In genomic region chr17:28701987-28702751, GRCh38 we compare ENCODE assay signal across 14 cellular contexts. TPM values are rescaled to one million over a fixed set of nuclear protein-coding genes. Genes with fewer than 3 reads are reported as not detected.
DNase-seq lines count a peak whose midpoint lies in the region; ATAC-seq, FAIRE-seq and TF ChIP-seq lines count a peak whose summit lies in the region.
"Had no signal": no experiment of that assay in that cellular context is flagged by ENCODE, and none has a peak within 500 bp of the region (broad histone marks: within the 10 kb centered on the region; RNA-seq: fewer than 3 reads in every experiment).

No MANE protein-coding gene starts in this region.

- H3K9me2 ChIP-seq in GM23338 (ENCODE audit: insufficient read depth): no peaks in the 10 kb centered on the region

- in situ Hi-C loops in HepG2 (cut with HindIII; ENCODE audit: extremely low pct_ligation_motif_present, low pct_unique_long_range_greater_than_20kb): no loop called here

- peaks cover 70% of the 10 kb centered on the region for H3K36me3 Mint-ChIP-seq in GM23338 (ENCODE audit: low read depth)

- DNase-seq in GM23338 (ENCODE audit: low spot score) (no peak), amygdala (lab: John Stamatoyannopoulos, UW) (peak in 48 of 56 donors; percentile 21 to 80 (median 50)), HepG2 (ENCODE audit: low spot score) (peak; percentile 73), T-helper 9 cell (no peak), activated gamma-delta T cell treated with Interleukin-2 at 50 U/mL for 16 hours (no peak), KG1 (lab: John Stamatoyannopoulos, UW) (no peak)
- DNase-seq in effector CD8-positive, alpha-beta T cell (lab: John Stamatoyannopoulos, UW): no peak
- DNase-seq: activated effector memory CD4-positive, alpha-beta T cell treated with anti-CD3 and anti-CD28 coated beads, Interleukin-2, amount 50 U/mL, for 16 hours; colonic mucosa; kidney; MV-4-11; NK-92 treated with Interleukin-12 subunit alpha and Interleukin-12 subunit beta, amount 100 ng/mL, for 24 hours; stimulated activated CD4-positive, alpha-beta T cell treated with anti-CD3 and anti-CD28 coated beads, Interleukin-12 subunit alpha, Interleukin-12 subunit beta, amount 100 ng/mL, for 4 hours had no signal

- H4K20me1 ChIP-seq in GM23338 (replicated peaks; ENCODE audit: insufficient read depth) (peaks cover 4% of the 10 kb centered on the region), HepG2 (ENCODE audit: insufficient read depth, low read length) (no peaks in the 10 kb centered on the region)

- H3K27ac Mint-ChIP-seq in GM23338: peak overlapping the region; percentile 77; the same call in 1 of the 2 replicates

- H3K4me3 ChIP-seq in GM23338 (no peak overlapping the region), HepG2 (replicated peaks in 1 of 3; ENCODE audit: insufficient read depth in 1 of 3, low read depth in 2 of 3, low read length in 3 of 3) (no peak overlapping the region)
- H3K4me3 ChIP-seq: colonic mucosa had no signal

- H3F3A ChIP-seq in GM23338 (replicated peaks; ENCODE audit: low read depth): peaks cover 12% of the 10 kb centered on the region

- H3K27me3 ChIP-seq in GM23338 (ENCODE audit: insufficient read depth) (no peaks in the 10 kb centered on the region), HepG2 (ENCODE audit: control insufficient read depth in 1 of 2, insufficient read depth in 2 of 2, low read length in 2 of 2) (no peaks in the 10 kb centered on the region)
- H3K27me3 ChIP-seq: colonic mucosa had no signal

- no peak for TF ChIP-seq RAD21 in HepG2 (CRISPR knock-in tag; IDR thresholded peaks at IDR 0.05)

- H3K4me1 Mint-ChIP-seq in GM23338: peaks cover 36% of the 10 kb centered on the region

- H3K9me3 Mint-ChIP-seq in GM23338: no peaks in the 10 kb centered on the region

- no peak for ATAC-seq in GM23338
- ATAC-seq in HepG2: peak; percentile 5; the same call in 1 of the 3 replicates

- no peak for TF ChIP-seq POLR2A in HepG2 (IDR thresholded peaks at IDR 0.05; ENCODE audit: insufficient read depth in 1 of 2, low read depth in 2 of 2, low read length in 2 of 2)

- H3K27me3 Mint-ChIP-seq in GM23338 (ENCODE audit: insufficient read depth, low read depth, poor library complexity): peaks cover 21% of the 10 kb centered on the region

- H3K27ac ChIP-seq in 22Rv1: peak overlapping the region; percentile 99; the same call in 1 of the 2 replicates
- no peak overlapping the region for H3K27ac ChIP-seq in GM23338 (ENCODE audit: low read depth)
- peak overlapping the region; percentile 91 for H3K27ac ChIP-seq in HepG2 (ENCODE audit: extremely low read length, insufficient read depth, low read length)
- H3K27ac ChIP-seq: colonic mucosa had no signal

- POLR2A ChIA-PET in HepG2 (lab: Yijun Ruan, JAX): interaction anchor here (0.8 to 10.8 kb wide), 7 partner anchors 9 to 57 kb away, joined by 3 to 220 read pairs (median 4); partner anchors contain the start of genes BLTP2, PROCA1, RPL23A and SDF2

- intact Hi-C loops in HepG2 (cut with micrococcal nuclease; ENCODE audit: unreplicated experiment): no loop called here

- H3K4me1 ChIP-seq in GM23338 (ENCODE audit: insufficient read depth) (peaks cover 3% of the 10 kb centered on the region; the same call in 1 of the 2 replicates), HepG2 (ENCODE audit: insufficient read depth, low read length) (peaks cover 70% of the 10 kb centered on the region)
- H3K4me1 ChIP-seq: colonic mucosa had no signal

- H3K4me3 Mint-ChIP-seq in GM23338: no peak overlapping the region; the same call in 2 of the 3 replicates

- H2AFZ ChIP-seq in GM23338: no peak overlapping the region
- H2AFZ ChIP-seq in HepG2 (ENCODE audit: low read length): no peak overlapping the region

- H3K36me3 ChIP-seq in GM23338 (ENCODE audit: insufficient read depth) (peaks cover 23% of the 10 kb centered on the region), HepG2 (replicated peaks in 1 of 2; ENCODE audit: control insufficient read depth in 1 of 2, insufficient read depth in 2 of 2, low read length in 2 of 2) (peaks cover 25 to 49% of the 10 kb centered on the region in 2 experiments)

- H3K79me2 ChIP-seq in GM23338 (replicated peaks; ENCODE audit: insufficient read depth): no peaks in the 10 kb centered on the region
- H3K79me2 ChIP-seq in HepG2 (ENCODE audit: insufficient read depth, low read length): no peaks in the 10 kb centered on the region

- BruUV-seq in HepG2 (replicated peaks; lab: Mats Ljungman, UMichigan): no TSS peak

- CTCF ChIA-PET in HepG2 (lab: Yijun Ruan, JAX; ENCODE audit: low intra/inter-chr PET ratio, low total read pairs): no interaction called here

- H3K4me2 ChIP-seq in GM23338 (no peak overlapping the region), HepG2 (ENCODE audit: low read depth, low read length) (peak overlapping the region; percentile 41)

- no peaks in the 10 kb centered on the region for H3K9me3 ChIP-seq in HepG2 (ENCODE audit: low read length)
- H3K9me3 ChIP-seq: colonic mucosa had no signal

- FAIRE-seq in HepG2 (lab: Jason Lieb, UNC): peak; percentile 12
- FAIRE-seq: kidney had no signal

- no peak for TF ChIP-seq CTCF in 22Rv1 (IDR thresholded peaks at IDR 0.05)
- TF ChIP-seq CTCF in GM23338 (conservative IDR thresholded peaks at IDR 0.05; ENCODE audit: low read depth in 2 of 2): no peak
- no peak for TF ChIP-seq CTCF in HepG2 (CRISPR knock-in tag; IDR thresholded peaks at IDR 0.05)

- peak in 1 of 2 experiments; percentile 47; a peak in 1 of 4 replicates for TF ChIP-seq EP300 in HepG2 (IDR thresholded peaks at IDR 0.05; ENCODE audit: low read depth in 2 of 2, low read length in 2 of 2)
- TF ChIP-seq EP300 in HepG2 (CRISPR knock-in tag; IDR thresholded peaks at IDR 0.05; ENCODE audit: borderline replicate concordance): no peak

- 82% methylated on average over 10 of the region's 11 CpGs for WGBS in HepG2 (ENCODE audit: low lambda C conversion rate)

- peak overlapping the region; percentile 38; the same call in 1 of the 2 replicates for H3K9ac ChIP-seq in HepG2 (ENCODE audit: insufficient read depth, low read depth, low read length)

RNA-seq across cellular contexts. Expression of gene PROCA1, which starts 9.5 kb away (rescaled TPM):
- total RNA-seq in GM23338 (2014; rRNA removed; shearing (Covaris generic)): 10.0 and 11.3 TPM in 2 replicates
- polyA plus RNA-seq in GM23338 (2016; fragmentation: Nextera tagmentation; extraction: Ambion mirVana) (14.4 and 14.9 TPM in 2 replicates), HepG2 (2011; rRNA removed) (0.82 and 1.5 TPM in 2 replicates)
- 0.31 and 0.73 TPM in 2 replicates for total RNA-seq in HepG2 (2016; rRNA removed; fragmentation: Illumina TruSeq; extraction: Trizol)
- 0.26 and 0.71 TPM in 2 replicates for total RNA-seq in HepG2 (2016; cell fraction: cytosol; rRNA removed; fragmentation: Illumina TruSeq; extraction: Trizol; ENCODE audit: low read depth)
- 0.63 TPM in 1 of 2 replicates, not detected in the other for total RNA-seq in HepG2 (2016; cell fraction: insoluble cytoplasmic fraction; rRNA removed; fragmentation: Illumina TruSeq; extraction: Trizol)
- 0.52 and 0.93 TPM in 2 replicates for total RNA-seq in HepG2 (2016; cell fraction: membrane; rRNA removed; fragmentation: Illumina TruSeq; extraction: Trizol)
- 1.1 and 1.5 TPM in 2 replicates for total RNA-seq in HepG2 (2016; cell fraction: nucleus; rRNA removed; fragmentation: Illumina TruSeq; extraction: Trizol)
- polyA plus RNA-seq in HepG2 (2011; cell fraction: cytosol; rRNA removed): 0.66 and 0.71 TPM in 2 replicates
- 8.7 and 9.4 TPM in 2 replicates for polyA plus RNA-seq in HepG2 (2011; cell fraction: nucleus; rRNA removed)
- 0.89 and 1.1 TPM in 2 replicates for polyA plus RNA-seq in HepG2 (2012)
- polyA plus RNA-seq in HepG2 (2016; cell fraction: cytosol; fragmentation: Illumina TruSeq; extraction: Trizol; ENCODE audit: low read depth): 0.14 and 0.16 TPM in 2 replicates
- polyA plus RNA-seq in HepG2 (2016; cell fraction: insoluble cytoplasmic fraction; fragmentation: Illumina TruSeq; extraction: Trizol; ENCODE audit: low read depth): 0.33 TPM in 2 replicates
- polyA plus RNA-seq in HepG2 (2016; cell fraction: membrane; fragmentation: Illumina TruSeq; extraction: Trizol; ENCODE audit: low read depth): 0.15 and 0.31 TPM in 2 replicates
- 4.4 and 5.4 TPM in 2 replicates for polyA plus RNA-seq in HepG2 (2016; cell fraction: nucleus; fragmentation: Illumina TruSeq; extraction: Trizol; ENCODE audit: insufficient read depth, low read depth)
- 1.5 and 5.1 TPM in 2 replicates for polyA minus RNA-seq in HepG2 (2011; rRNA and poly(A)+ RNA removed; ENCODE audit: low replicate concordance)
- 1.1 TPM in 1 of 2 replicates, not detected in the other for polyA minus RNA-seq in HepG2 (2011; cell fraction: cytosol; rRNA and poly(A)+ RNA removed)
- 1.1 and 3.2 TPM in 2 replicates for polyA minus RNA-seq in HepG2 (2011; cell fraction: nucleus; rRNA and poly(A)+ RNA removed)

RNA-seq across cellular contexts. Expression of gene RAB34, which starts 15.5 kb away (rescaled TPM):
- total RNA-seq in GM23338 (2014; rRNA removed; shearing (Covaris generic)): 381 and 394 TPM in 2 replicates
- polyA plus RNA-seq in GM23338 (2016; fragmentation: Nextera tagmentation; extraction: Ambion mirVana): 174 and 184 TPM in 2 replicates
- total RNA-seq in HepG2 (2016; rRNA removed; fragmentation: Illumina TruSeq; extraction: Trizol): 0.49 TPM in 1 of 2 replicates, not detected in the other
- not detected in 2 replicates for total RNA-seq in HepG2 (2016; cell fraction: cytosol; rRNA removed; fragmentation: Illumina TruSeq; extraction: Trizol; ENCODE audit: low read depth)
- total RNA-seq in HepG2 (2016; cell fraction: insoluble cytoplasmic fraction; rRNA removed; fragmentation: Illumina TruSeq; extraction: Trizol): 0.17 TPM in 1 of 2 replicates, not detected in the other
- 0.41 TPM in 1 of 2 replicates, not detected in the other for total RNA-seq in HepG2 (2016; cell fraction: membrane; rRNA removed; fragmentation: Illumina TruSeq; extraction: Trizol)
- not detected in 2 replicates for total RNA-seq in HepG2 (2016; cell fraction: nucleus; rRNA removed; fragmentation: Illumina TruSeq; extraction: Trizol)
- not detected in 2 replicates for polyA plus RNA-seq in HepG2 (2011; rRNA removed)
- polyA plus RNA-seq in HepG2 (2011; cell fraction: cytosol; rRNA removed): 0.16 and 0.24 TPM in 2 replicates
- 0.31 and 0.50 TPM in 2 replicates for polyA plus RNA-seq in HepG2 (2011; cell fraction: nucleus; rRNA removed)
- not detected in 2 replicates for polyA plus RNA-seq in HepG2 (2012)
- polyA plus RNA-seq in HepG2 (2016; cell fraction: cytosol; fragmentation: Illumina TruSeq; extraction: Trizol; ENCODE audit: low read depth): not detected in 2 replicates
- polyA plus RNA-seq in HepG2 (2016; cell fraction: insoluble cytoplasmic fraction; fragmentation: Illumina TruSeq; extraction: Trizol; ENCODE audit: low read depth): 0.43 TPM in 1 of 2 replicates, not detected in the other
- not detected in 2 replicates for polyA plus RNA-seq in HepG2 (2016; cell fraction: membrane; fragmentation: Illumina TruSeq; extraction: Trizol; ENCODE audit: low read depth)
- 1.2 TPM in 1 of 2 replicates, not detected in the other for polyA plus RNA-seq in HepG2 (2016; cell fraction: nucleus; fragmentation: Illumina TruSeq; extraction: Trizol; ENCODE audit: insufficient read depth, low read depth)
- polyA minus RNA-seq in HepG2 (2011; rRNA and poly(A)+ RNA removed; ENCODE audit: low replicate concordance): 0.36 and 236 TPM in 2 replicates
- polyA minus RNA-seq in HepG2 (2011; cell fraction: cytosol; rRNA and poly(A)+ RNA removed): 1.6 and 2.4 TPM in 2 replicates
- 0.52 and 0.62 TPM in 2 replicates for polyA minus RNA-seq in HepG2 (2011; cell fraction: nucleus; rRNA and poly(A)+ RNA removed)

RNA-seq across cellular contexts. Expression of gene RPL23A, which starts 17.6 kb away (rescaled TPM):
- total RNA-seq in GM23338 (2014; rRNA removed; shearing (Covaris generic)): 592 and 656 TPM in 2 replicates
- polyA plus RNA-seq in GM23338 (2016; fragmentation: Nextera tagmentation; extraction: Ambion mirVana): 1,994 and 2,198 TPM in 2 replicates
- total RNA-seq in HepG2 (2016; rRNA removed; fragmentation: Illumina TruSeq; extraction: Trizol): 1,771 and 1,936 TPM in 2 replicates
- 2,822 and 3,167 TPM in 2 replicates for total RNA-seq in HepG2 (2016; cell fraction: cytosol; rRNA removed; fragmentation: Illumina TruSeq; extraction: Trizol; ENCODE audit: low read depth)
- total RNA-seq in HepG2 (2016; cell fraction: insoluble cytoplasmic fraction; rRNA removed; fragmentation: Illumina TruSeq; extraction: Trizol): 1,674 and 1,907 TPM in 2 replicates
- 3,777 and 4,030 TPM in 2 replicates for total RNA-seq in HepG2 (2016; cell fraction: membrane; rRNA removed; fragmentation: Illumina TruSeq; extraction: Trizol)
- total RNA-seq in HepG2 (2016; cell fraction: nucleus; rRNA removed; fragmentation: Illumina TruSeq; extraction: Trizol): 614 and 698 TPM in 2 replicates
- 1,550 and 1,876 TPM in 2 replicates for polyA plus RNA-seq in HepG2 (2011; rRNA removed)
- polyA plus RNA-seq in HepG2 (2011; cell fraction: cytosol; rRNA removed): 799 and 1,152 TPM in 2 replicates
- polyA plus RNA-seq in HepG2 (2011; cell fraction: nucleus; rRNA removed): 254 and 402 TPM in 2 replicates
- polyA plus RNA-seq in HepG2 (2012): 2,570 and 3,235 TPM in 2 replicates
- polyA plus RNA-seq in HepG2 (2016; cell fraction: cytosol; fragmentation: Illumina TruSeq; extraction: Trizol; ENCODE audit: low read depth): 2,876 and 3,535 TPM in 2 replicates
- polyA plus RNA-seq in HepG2 (2016; cell fraction: insoluble cytoplasmic fraction; fragmentation: Illumina TruSeq; extraction: Trizol; ENCODE audit: low read depth): 1,761 and 1,897 TPM in 2 replicates
- polyA plus RNA-seq in HepG2 (2016; cell fraction: membrane; fragmentation: Illumina TruSeq; extraction: Trizol; ENCODE audit: low read depth): 3,540 and 3,833 TPM in 2 replicates
- 1,018 and 1,064 TPM in 2 replicates for polyA plus RNA-seq in HepG2 (2016; cell fraction: nucleus; fragmentation: Illumina TruSeq; extraction: Trizol; ENCODE audit: insufficient read depth, low read depth)
- polyA minus RNA-seq in HepG2 (2011; rRNA and poly(A)+ RNA removed; ENCODE audit: low replicate concordance): 414 and 1,016 TPM in 2 replicates
- polyA minus RNA-seq in HepG2 (2011; cell fraction: cytosol; rRNA and poly(A)+ RNA removed): 538 and 592 TPM in 2 replicates
- polyA minus RNA-seq in HepG2 (2011; cell fraction: nucleus; rRNA and poly(A)+ RNA removed): 303 and 433 TPM in 2 replicates

RNA-seq across cellular contexts. Expression of gene TLCD1, which starts 23.9 kb away (rescaled TPM):
- total RNA-seq in GM23338 (2014; rRNA removed; shearing (Covaris generic)): 16.9 and 26.5 TPM in 2 replicates
- polyA plus RNA-seq in GM23338 (2016; fragmentation: Nextera tagmentation; extraction: Ambion mirVana) (47.0 and 47.7 TPM in 2 replicates), HepG2 (2011; rRNA removed) (14.9 and 18.1 TPM in 2 replicates)
- total RNA-seq in HepG2 (2016; rRNA removed; fragmentation: Illumina TruSeq; extraction: Trizol): 9.6 and 19.6 TPM in 2 replicates
- total RNA-seq in HepG2 (2016; cell fraction: cytosol; rRNA removed; fragmentation: Illumina TruSeq; extraction: Trizol; ENCODE audit: low read depth): 10.7 and 11.5 TPM in 2 replicates
- 10.3 and 16.0 TPM in 2 replicates for total RNA-seq in HepG2 (2016; cell fraction: insoluble cytoplasmic fraction; rRNA removed; fragmentation: Illumina TruSeq; extraction: Trizol)
- total RNA-seq in HepG2 (2016; cell fraction: membrane; rRNA removed; fragmentation: Illumina TruSeq; extraction: Trizol): 10.0 and 16.0 TPM in 2 replicates
- 9.9 and 10.3 TPM in 2 replicates for total RNA-seq in HepG2 (2016; cell fraction: nucleus; rRNA removed; fragmentation: Illumina TruSeq; extraction: Trizol)
- polyA plus RNA-seq in HepG2 (2011; cell fraction: cytosol; rRNA removed): 20.9 and 25.5 TPM in 2 replicates
- polyA plus RNA-seq in HepG2 (2011; cell fraction: nucleus; rRNA removed): 6.9 and 8.8 TPM in 2 replicates
- polyA plus RNA-seq in HepG2 (2012): 10.5 and 12.7 TPM in 2 replicates
- polyA plus RNA-seq in HepG2 (2016; cell fraction: cytosol; fragmentation: Illumina TruSeq; extraction: Trizol; ENCODE audit: low read depth): 11.3 and 18.1 TPM in 2 replicates
- 10.2 and 11.3 TPM in 2 replicates for polyA plus RNA-seq in HepG2 (2016; cell fraction: insoluble cytoplasmic fraction; fragmentation: Illumina TruSeq; extraction: Trizol; ENCODE audit: low read depth)
- 11.2 and 17.1 TPM in 2 replicates for polyA plus RNA-seq in HepG2 (2016; cell fraction: membrane; fragmentation: Illumina TruSeq; extraction: Trizol; ENCODE audit: low read depth)
- 24.7 and 27.8 TPM in 2 replicates for polyA plus RNA-seq in HepG2 (2016; cell fraction: nucleus; fragmentation: Illumina TruSeq; extraction: Trizol; ENCODE audit: insufficient read depth, low read depth)
- polyA minus RNA-seq in HepG2 (2011; rRNA and poly(A)+ RNA removed; ENCODE audit: low replicate concordance): 20.6 and 67.0 TPM in 2 replicates
- polyA minus RNA-seq in HepG2 (2011; cell fraction: cytosol; rRNA and poly(A)+ RNA removed): 5.7 and 8.6 TPM in 2 replicates
- 6.7 TPM in 2 replicates for polyA minus RNA-seq in HepG2 (2011; cell fraction: nucleus; rRNA and poly(A)+ RNA removed)

RNA-seq across cellular contexts. Expression of gene NEK8, which starts 26.4 kb away (rescaled TPM):
- 13.2 and 14.9 TPM in 2 replicates for total RNA-seq in GM23338 (2014; rRNA removed; shearing (Covaris generic))
- polyA plus RNA-seq in GM23338 (2016; fragmentation: Nextera tagmentation; extraction: Ambion mirVana) (8.9 and 10.0 TPM in 2 replicates), HepG2 (2011; rRNA removed) (13.5 and 15.6 TPM in 2 replicates)
- total RNA-seq in HepG2 (2016; rRNA removed; fragmentation: Illumina TruSeq; extraction: Trizol): 4.3 and 5.8 TPM in 2 replicates
- total RNA-seq in HepG2 (2016; cell fraction: cytosol; rRNA removed; fragmentation: Illumina TruSeq; extraction: Trizol; ENCODE audit: low read depth): 2.1 and 2.5 TPM in 2 replicates
- total RNA-seq in HepG2 (2016; cell fraction: insoluble cytoplasmic fraction; rRNA removed; fragmentation: Illumina TruSeq; extraction: Trizol): 4.6 and 5.8 TPM in 2 replicates
- total RNA-seq in HepG2 (2016; cell fraction: membrane; rRNA removed; fragmentation: Illumina TruSeq; extraction: Trizol): 2.2 and 2.8 TPM in 2 replicates
- total RNA-seq in HepG2 (2016; cell fraction: nucleus; rRNA removed; fragmentation: Illumina TruSeq; extraction: Trizol): 7.2 and 8.5 TPM in 2 replicates
- 6.9 and 8.5 TPM in 2 replicates for polyA plus RNA-seq in HepG2 (2011; cell fraction: cytosol; rRNA removed)
- 30.2 and 33.0 TPM in 2 replicates for polyA plus RNA-seq in HepG2 (2011; cell fraction: nucleus; rRNA removed)
- 5.5 and 5.8 TPM in 2 replicates for polyA plus RNA-seq in HepG2 (2012)
- polyA plus RNA-seq in HepG2 (2016; cell fraction: cytosol; fragmentation: Illumina TruSeq; extraction: Trizol; ENCODE audit: low read depth): 0.73 and 0.88 TPM in 2 replicates
- polyA plus RNA-seq in HepG2 (2016; cell fraction: insoluble cytoplasmic fraction; fragmentation: Illumina TruSeq; extraction: Trizol; ENCODE audit: low read depth): 4.8 and 5.9 TPM in 2 replicates
- 1.9 and 2.3 TPM in 2 replicates for polyA plus RNA-seq in HepG2 (2016; cell fraction: membrane; fragmentation: Illumina TruSeq; extraction: Trizol; ENCODE audit: low read depth)
- 20.8 and 23.8 TPM in 2 replicates for polyA plus RNA-seq in HepG2 (2016; cell fraction: nucleus; fragmentation: Illumina TruSeq; extraction: Trizol; ENCODE audit: insufficient read depth, low read depth)
- 21.9 and 30.0 TPM in 2 replicates for polyA minus RNA-seq in HepG2 (2011; rRNA and poly(A)+ RNA removed; ENCODE audit: low replicate concordance)
- 1.8 and 2.3 TPM in 2 replicates for polyA minus RNA-seq in HepG2 (2011; cell fraction: cytosol; rRNA and poly(A)+ RNA removed)
- 18.7 and 19.6 TPM in 2 replicates for polyA minus RNA-seq in HepG2 (2011; cell fraction: nucleus; rRNA and poly(A)+ RNA removed)

Comparison
In these comparisons a context has a peak if more than half of its experiments do, and no peak if none do; other contexts are left out.
1. DNase-seq: peak in amygdala (48 of 56) and HepG2 (single experiment); none in GM23338 (single experiment), T-helper 9 cell (single experiment), activated gamma-delta T cell treated with Interleukin-2 at 50 U/mL for 16 hours (single experiment), effector CD8-positive, alpha-beta T cell (single experiment) and KG1 (single experiment).
2. RNA of gene RAB34, which starts 15.5 kb away (total RNA-seq): 381 to 394 TPM in GM23338; 0.17 to 0.49 TPM in HepG2; every median in the first group is over 100 times any median in the second.